Comparison of ENCODE assay signal across 20 cellular contexts in the genomic region with DNA sequence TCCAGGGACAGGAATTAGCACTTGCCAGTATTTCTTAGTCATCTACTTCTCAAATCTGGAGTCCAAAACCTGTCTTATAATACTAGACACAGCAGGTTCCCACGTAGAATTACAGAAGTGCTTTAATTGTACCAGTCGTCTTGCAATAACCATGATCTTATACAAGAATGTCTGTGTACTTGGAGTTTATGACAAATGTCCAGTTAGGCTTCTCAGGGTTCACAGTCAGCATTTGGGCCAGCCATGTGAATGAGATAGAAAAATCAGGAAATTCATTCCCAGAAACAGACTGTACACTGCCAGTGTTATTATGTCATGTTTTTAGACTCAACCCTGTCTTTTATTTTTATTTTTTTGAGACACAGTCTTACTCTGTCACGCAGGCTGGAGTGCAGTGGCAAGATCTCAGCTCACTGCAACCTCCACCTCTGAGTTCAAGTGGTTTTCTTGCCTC.
A peak's percentile ranks its signal among the peaks of the same experiment; 100 is the strongest.
DNase-seq lines count a peak whose midpoint lies in the region; TF ChIP-seq lines count a peak whose summit lies in the region.
"Had no signal": no experiment of that assay in that cellular context is flagged by ENCODE, and none has a peak within 500 bp of the region (broad histone marks: within the 10 kb centered on the region; RNA-seq: fewer than 3 reads in every experiment).

No MANE protein-coding gene starts in this region.

- H3K27me3 ChIP-seq in left ventricle myocardium inferior (ENCODE audit: low read depth): no peaks in the 10 kb centered on the region
- H3K27me3 ChIP-seq in osteoblast (ENCODE audit: insufficient read depth, low read length): no peaks in the 10 kb centered on the region
- no peaks in the 10 kb centered on the region for H3K27me3 ChIP-seq in thyroid gland

- in situ Hi-C loops in KBM-7 (cut with MboI; ENCODE audit: low pct_unique_long_range_greater_than_20kb, low sequenced_read_pairs): no loop called here

- H2AFZ ChIP-seq in osteoblast (ENCODE audit: low read length): no peak overlapping the region
- H2AFZ ChIP-seq: GM23338, neural progenitor cell had no signal

- intact Hi-C loops in left ventricle myocardium inferior (cut with micrococcal nuclease): no loop called here
- intact Hi-C loops in thyroid gland (cut with DNase I): no loop called here

- H3K36me3 ChIP-seq in left ventricle myocardium inferior (no peaks in the 10 kb centered on the region), osteoblast (ENCODE audit: insufficient read depth, low read length) (no peaks in the 10 kb centered on the region), thyroid gland (no peaks in the 10 kb centered on the region)
- H3K36me3 ChIP-seq: MG63, neural progenitor cell had no signal

- H3K79me2 ChIP-seq in osteoblast (ENCODE audit: insufficient read depth, low read length): no peaks in the 10 kb centered on the region

- H3K9me3 ChIP-seq in left ventricle myocardium inferior (replicated peaks) (no peaks in the 10 kb centered on the region), osteoblast (ENCODE audit: low read depth, low read length) (no peaks in the 10 kb centered on the region), thyroid gland (no peaks in the 10 kb centered on the region)
- H3K9me3 ChIP-seq: MG63 had no signal

- TF ChIP-seq POLR2A in thyroid gland (IDR thresholded peaks at IDR 0.05): no peak

- H3K4me1 ChIP-seq in left ventricle myocardium inferior (peaks cover 54% of the 10 kb centered on the region), osteoblast (ENCODE audit: insufficient read depth, low read length) (peaks cover 14% of the 10 kb centered on the region), thyroid gland (no peaks in the 10 kb centered on the region)

- WGBS in thyroid gland, 2 donors: 77 to 78% methylated on average over 3 of the region's 3 CpGs

- no peaks in the 10 kb centered on the region for H4K20me1 ChIP-seq in osteoblast (ENCODE audit: insufficient read depth, low read length)

- H3K4me3 ChIP-seq in left ventricle myocardium inferior (no peak overlapping the region), osteoblast (ENCODE audit: insufficient read depth, low read length) (no peak overlapping the region), thyroid gland (replicated peaks in 1 of 3) (no peak overlapping the region)
- H3K4me3 ChIP-seq: GM23338, MG63, neural progenitor cell had no signal

- H3K27ac ChIP-seq in left ventricle myocardium inferior (replicated peaks): peak overlapping the region; percentile 92
- no peak overlapping the region for H3K27ac ChIP-seq in osteoblast (ENCODE audit: low read depth, low read length)
- H3K27ac ChIP-seq in thyroid gland: peak overlapping the region in 2 of 3 donors; percentile 12 to 36
- H3K27ac ChIP-seq: neural progenitor cell had no signal

- DNase-seq in dermis blood vessel endothelial cell (peak; percentile 39), left ventricle myocardium inferior (no peak), osteoblast (ENCODE audit: insufficient read length, low spot score, missing footprints) (peak; percentile 61), thyroid gland (no peak), KBM-7 (no peak), SKM-1 (lab: John Stamatoyannopoulos, UW; ENCODE audit: unreplicated experiment) (no peak)
- DNase-seq in activated naive CD4-positive, alpha-beta T cell (lab: John Stamatoyannopoulos, UW): no peak
- DNase-seq: activated CD4-positive, alpha-beta T cell treated with anti-CD3 and anti-CD28 coated beads for 4 hours; CD4-positive, CD25-positive, alpha-beta regulatory T cell; DMS153; GF-D8; IMR-90; MG63; NCI-H2171; NCI-H748 treated with DMSO at 0.1 percent for 48 hours; OCI-M1; SHP77; stimulated activated CD4-positive, alpha-beta T cell treated with anti-CD3 and anti-CD28 coated beads, Interleukin-15, amount 100 ng/mL, for 24 hours had no signal

- TF ChIP-seq CTCF in left ventricle myocardium inferior (IDR thresholded peaks at IDR 0.05; ENCODE audit: borderline replicate concordance) (no peak), osteoblast (IDR thresholded peaks at IDR 0.05; ENCODE audit: extremely low read depth, low read depth, low read length) (no peak), thyroid gland (IDR thresholded peaks at IDR 0.05) (no peak)

- no peak overlapping the region for H3K4me2 ChIP-seq in osteoblast (ENCODE audit: insufficient read depth, low read length)
- H3K4me2 ChIP-seq: GM23338, neural progenitor cell had no signal

Comparison
In these comparisons a context has a peak if more than half of its experiments do, and no peak if none do; other contexts are left out.
1. DNase-seq: peak in dermis blood vessel endothelial cell (single experiment) and osteoblast (single experiment); none in left ventricle myocardium inferior (single experiment), thyroid gland (0 of 2), KBM-7 (single experiment), activated naive CD4-positive, alpha-beta T cell (0 of 4) and SKM-1 (single experiment).